Comparison of ENCODE assay signal across 7 cellular contexts in the genomic region with DNA sequence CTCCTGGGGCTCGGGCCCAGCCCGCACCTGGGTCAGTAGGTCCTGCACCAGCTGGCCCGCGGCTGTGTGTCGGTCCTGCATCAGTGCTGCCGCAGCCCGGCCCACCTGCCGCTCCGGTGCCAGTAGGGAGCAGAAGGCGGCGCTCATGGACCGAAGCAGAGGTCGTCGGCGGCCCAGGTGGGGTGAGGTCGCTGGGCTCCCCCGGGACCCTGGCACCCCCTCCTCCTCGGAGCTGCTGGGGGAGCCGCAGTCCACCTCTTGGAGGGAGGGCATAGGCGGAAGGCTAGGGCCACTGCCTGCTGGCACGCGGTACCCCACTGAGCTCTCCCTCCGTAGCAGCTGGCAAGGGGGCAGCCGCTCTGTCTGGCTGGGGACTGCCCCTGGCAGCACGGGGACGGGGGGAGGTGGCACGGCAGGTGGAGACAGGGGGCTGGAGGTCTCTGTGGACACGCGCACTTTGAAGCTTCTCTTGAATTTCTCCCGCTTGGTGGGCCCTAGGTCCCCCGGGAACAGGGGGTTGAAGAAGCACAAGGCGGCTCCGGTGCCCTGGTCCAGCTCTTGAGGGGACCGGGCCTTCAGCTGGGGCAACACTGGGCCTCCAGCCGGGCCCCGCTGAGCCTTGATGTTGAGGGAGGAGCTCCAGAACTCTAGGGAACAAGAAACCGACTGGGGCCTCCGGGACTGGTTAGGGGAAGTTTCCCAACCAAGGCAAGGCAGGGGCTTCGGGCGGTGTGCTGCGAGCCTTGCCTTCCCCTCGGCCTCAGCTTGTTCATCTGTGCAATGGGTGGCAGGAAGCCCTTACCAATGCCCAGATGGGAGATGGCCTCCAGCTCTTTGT.
DNase-seq lines count a peak whose midpoint lies in the region; ATAC-seq and TF ChIP-seq lines count a peak whose summit lies in the region.
"Had no signal": no experiment of that assay in that cellular context is flagged by ENCODE, and none has a peak within 500 bp of the region (broad histone marks: within the 10 kb centered on the region; RNA-seq: fewer than 3 reads in every experiment).

No MANE protein-coding gene starts in this region.

- no peak for TF ChIP-seq CTCF in HFF-Myc (IDR thresholded peaks at IDR 0.05; ENCODE audit: low read depth, low read length, missing control alignments)

- H3K9ac ChIP-seq in mucosa of stomach (ENCODE audit: low read length), result peak overlapping the region; percentile 79

- H3K4me1 ChIP-seq in mucosa of stomach (ENCODE audit: control insufficient read depth, insufficient read depth, low read length), result peaks cover 21% of the 10 kb centered on the region

- peak overlapping the region; percentile 89 for H3K4me3 ChIP-seq in HFF-Myc (replicated peaks; ENCODE audit: low read depth, low read length)
- peak overlapping the region; percentile 83 for H3K4me3 ChIP-seq in mucosa of stomach (ENCODE audit: low read length)

- no peaks in the 10 kb centered on the region for H3K9me3 ChIP-seq in mucosa of stomach (ENCODE audit: control insufficient read depth, low read length)

- no peak for DNase-seq in HFF-Myc (ENCODE audit: extremely low read depth, low read depth)
- no peak for DNase-seq in SHP77 (lab: John Stamatoyannopoulos, UW)
- DNase-seq: central memory CD4-positive, alpha-beta T cell had no signal

- ATAC-seq in HG03520 (IDR thresholded peaks at IDR 0.05; ENCODE audit: unreplicated experiment), result no peak
- no peak for ATAC-seq in HG03025 (IDR thresholded peaks at IDR 0.05; ENCODE audit: low FRiP score, unreplicated experiment)

- no peaks in the 10 kb centered on the region for H3K27me3 ChIP-seq in mucosa of stomach (ENCODE audit: control insufficient read depth, insufficient read depth, low read length)

- peak overlapping the region; percentile 84 for H3K27ac ChIP-seq in angular gyrus (ENCODE audit: low read depth, low read length)

- no peaks in the 10 kb centered on the region for H3K36me3 ChIP-seq in mucosa of stomach (ENCODE audit: control insufficient read depth, insufficient read depth, low read length)
